Comparison of ENCODE assay signal across 2 cellular contexts in the genomic region with DNA sequence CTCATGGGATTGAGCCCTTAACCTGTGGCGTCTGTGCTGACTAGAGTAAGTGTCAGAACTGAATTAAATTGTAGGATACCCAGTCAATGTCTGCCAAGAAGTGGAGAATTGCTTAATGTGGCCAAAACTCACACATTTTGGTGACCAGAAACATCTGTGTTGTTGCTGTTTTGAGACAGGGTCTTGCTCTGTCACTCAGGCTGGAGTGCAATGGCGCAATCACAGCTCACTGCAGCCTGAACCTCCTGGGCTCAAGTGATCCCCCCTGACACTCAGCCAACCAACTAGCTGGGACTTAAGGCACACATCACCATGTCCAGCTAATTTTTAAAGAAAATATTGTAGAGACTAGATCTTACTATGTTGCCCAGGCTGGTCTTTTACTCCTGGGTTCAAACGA.
A peak's percentile ranks its signal among the peaks of the same experiment; 100 is the strongest.
TF ChIP-seq lines count a peak whose summit lies in the region.

No MANE protein-coding gene starts in this region.

TF ChIP-seq in HepG2, 621 proteins besides CTCF, POLR2A, EP300 and RAD21:
- TF ChIP-seq, protein P1, sequence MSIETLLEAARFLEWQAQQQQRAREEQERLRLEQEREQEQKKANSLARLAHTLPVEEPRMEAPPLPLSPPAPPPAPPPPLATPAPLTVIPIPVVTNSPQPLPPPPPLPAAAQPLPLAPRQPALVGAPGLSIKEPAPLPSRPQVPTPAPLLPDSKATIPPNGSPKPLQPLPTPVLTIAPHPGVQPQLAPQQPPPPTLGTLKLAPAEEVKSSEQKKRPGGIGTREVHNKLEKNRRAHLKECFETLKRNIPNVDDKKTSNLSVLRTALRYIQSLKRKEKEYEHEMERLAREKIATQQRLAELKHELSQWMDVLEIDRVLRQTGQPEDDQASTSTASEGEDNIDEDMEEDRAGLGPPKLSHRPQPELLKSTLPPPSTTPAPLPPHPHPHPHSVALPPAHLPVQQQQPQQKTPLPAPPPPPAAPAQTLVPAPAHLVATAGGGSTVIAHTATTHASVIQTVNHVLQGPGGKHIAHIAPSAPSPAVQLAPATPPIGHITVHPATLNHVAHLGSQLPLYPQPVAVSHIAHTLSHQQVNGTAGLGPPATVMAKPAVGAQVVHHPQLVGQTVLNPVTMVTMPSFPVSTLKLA (IDR thresholded peaks at IDR 0.05), result no peak
- no peak for TF ChIP-seq MLXIP (CRISPR knock-in tag; IDR thresholded peaks at IDR 0.05; ENCODE audit: borderline replicate concordance)
- peak; percentile 72 for TF ChIP-seq CEBPB (IDR thresholded peaks at IDR 0.05; ENCODE audit: borderline replicate concordance, low read depth, low read length)
- no peak for TF ChIP-seq ZNF441 (CRISPR knock-in tag; IDR thresholded peaks at IDR 0.05; ENCODE audit: borderline replicate concordance)
- no peak for TF ChIP-seq NR2F2 (IDR thresholded peaks at IDR 0.05; ENCODE audit: borderline replicate concordance, low read depth)

TF ChIP-seq in K562, 482 proteins besides CTCF, POLR2A, EP300 and RAD21:
- TF ChIP-seq XRCC5 (IDR thresholded peaks at IDR 0.05; ENCODE audit: low read depth, low read length) (no peak), CEBPB (tag; IDR thresholded peaks at IDR 0.05) (peak; percentile 70; the same call in 1 of the 2 replicates), CEBPG (CRISPR knock-in tag; IDR thresholded peaks at IDR 0.05) (no peak), CEBPG (tag; conservative IDR thresholded peaks at IDR 0.05 in 1 of 2, IDR thresholded peaks at IDR 0.05 in 1 of 2) (peak in 1 of 2 experiments; percentile 49; a peak in 2 of 4 replicates)
- TF ChIP-seq, protein P2, sequence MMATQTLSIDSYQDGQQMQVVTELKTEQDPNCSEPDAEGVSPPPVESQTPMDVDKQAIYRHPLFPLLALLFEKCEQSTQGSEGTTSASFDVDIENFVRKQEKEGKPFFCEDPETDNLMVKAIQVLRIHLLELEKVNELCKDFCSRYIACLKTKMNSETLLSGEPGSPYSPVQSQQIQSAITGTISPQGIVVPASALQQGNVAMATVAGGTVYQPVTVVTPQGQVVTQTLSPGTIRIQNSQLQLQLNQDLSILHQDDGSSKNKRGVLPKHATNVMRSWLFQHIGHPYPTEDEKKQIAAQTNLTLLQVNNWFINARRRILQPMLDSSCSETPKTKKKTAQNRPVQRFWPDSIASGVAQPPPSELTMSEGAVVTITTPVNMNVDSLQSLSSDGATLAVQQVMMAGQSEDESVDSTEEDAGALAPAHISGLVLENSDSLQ (IDR thresholded peaks at IDR 0.05), result 0 out of 2 replicates have a peak, but pooled peaks have one; percentile 22
